In the genomic region with DNA sequence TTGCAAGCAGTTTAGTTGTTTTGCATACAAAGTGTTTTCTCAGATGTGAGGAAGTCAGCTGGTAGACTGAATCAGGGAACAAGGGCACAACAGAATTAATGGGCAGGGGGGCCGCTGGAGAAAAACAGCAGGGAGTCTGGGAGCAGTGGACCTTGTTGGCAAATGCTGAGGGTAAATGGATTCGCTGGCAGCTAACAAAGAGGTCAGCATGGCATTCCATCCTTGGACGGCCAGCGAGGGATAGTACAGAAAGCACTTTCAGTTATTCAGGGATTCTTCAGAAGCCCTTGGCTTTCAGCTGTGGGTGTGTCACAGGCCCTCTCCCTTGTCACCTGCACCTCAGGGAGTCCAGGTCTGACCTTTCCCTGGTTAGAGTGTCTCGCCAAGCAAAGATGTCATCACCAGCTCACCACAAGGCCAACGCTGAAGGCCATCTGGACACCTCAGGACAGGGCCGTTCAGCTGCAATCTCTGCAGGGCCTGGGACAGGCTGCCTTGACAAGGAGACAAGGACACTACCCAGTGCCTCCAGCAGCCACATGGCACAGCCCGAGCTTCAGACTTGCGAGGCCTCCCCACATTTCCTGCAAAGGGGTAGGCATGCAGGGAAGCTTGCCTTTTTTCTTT, we compare ENCODE assay signal across 19 cellular contexts.
A peak's percentile ranks its signal among the peaks of the same experiment; 100 is the strongest.
DNase-seq lines count a peak whose midpoint lies in the region; ATAC-seq and TF ChIP-seq lines count a peak whose summit lies in the region.
"Had no signal": no experiment of that assay in that cellular context is flagged by ENCODE, and none has a peak within 500 bp of the region (broad histone marks: within the 10 kb centered on the region; RNA-seq: fewer than 3 reads in every experiment).

No MANE protein-coding gene starts in this region.

- H3K36me3 ChIP-seq in WERI-Rb-1: no peaks in the 10 kb centered on the region
- no peaks in the 10 kb centered on the region for H3K36me3 ChIP-seq in spleen
- H3K36me3 ChIP-seq: Peyer's patch, SJSA1 had no signal

- H3K4me3 ChIP-seq in right cardiac atrium (ENCODE audit: low read length): no peak overlapping the region
- no peak overlapping the region for H3K4me3 ChIP-seq in WERI-Rb-1 (ENCODE audit: low read depth, low read length)
- no peak overlapping the region for H3K4me3 ChIP-seq in spleen
- H3K4me3 ChIP-seq: Peyer's patch, SJSA1 had no signal

- ATAC-seq in Right ventricle myocardium superior (ENCODE audit: poor library complexity): peak; percentile 27
- ATAC-seq in right cardiac atrium: no peak
- ATAC-seq: CD8-positive, alpha-beta T cell had no signal

- WGBS in right cardiac atrium: 71% methylated on average over 9 of the region's 9 CpGs
- 68 to 81% (median 80%) methylated on average over 9 of the region's 9 CpGs for WGBS in spleen, 5 donors

- DNase-seq in Right ventricle myocardium superior (peak; percentile 30), right cardiac atrium (no peak), WERI-Rb-1 (peak; percentile 63), medulla oblongata (ENCODE audit: extremely low spot score) (peak; percentile 32), spleen (peak; percentile 34), DMS 273 treated with DMSO at 0.1 percent for 48 hours (lab: John Stamatoyannopoulos, UW) (no peak), UCSD-AML1 (lab: John Stamatoyannopoulos, UW; ENCODE audit: unreplicated experiment) (no peak)
- DNase-seq: AML-193; Calu3; CD8-positive, alpha-beta T cell; GDM1; Kasumi-1; NCI-H1694; NCI-H2081; NCI-H2171; NCI-H345; NCI-H524 treated with DMSO at 0.1 percent for 48 hours; Peyer's patch had no signal

- TF ChIP-seq CTCF in WERI-Rb-1 (IDR thresholded peaks at IDR 0.05; ENCODE audit: low read depth, low read length): 0 out of 2 replicates have a peak, but pooled peaks have one; percentile 8
- no peak for TF ChIP-seq CTCF in spleen (IDR thresholded peaks at IDR 0.05 in 8 of 11, conservative IDR thresholded peaks at IDR 0.05 in 3 of 11)

- intact Hi-C loops in Right ventricle myocardium superior (cut with DNase I) (no loop called here), right cardiac atrium (cut with DNase I) (loop anchor here in 1 of 4 donors (10.0 kb wide), 1 partner anchor 85 kb away; no protein-coding TSS in a partner anchor), spleen (cut with DNase I; ENCODE audit: low total_unique reads) (no loop called here)

- no peak for TF ChIP-seq POLR2A in spleen (IDR thresholded peaks at IDR 0.05)

- H3K27ac ChIP-seq in right cardiac atrium (ENCODE audit: low read length) (no peak overlapping the region), WERI-Rb-1 (no peak overlapping the region), spleen (no peak overlapping the region)
- H3K27ac ChIP-seq: Peyer's patch, SJSA1 had no signal

- H3K4me1 ChIP-seq in right cardiac atrium (ENCODE audit: control insufficient read depth, insufficient read depth, low read length): no peaks in the 10 kb centered on the region
- peaks cover 0 to 11% (median 3%) of the 10 kb centered on the region in 6 donors for H3K4me1 ChIP-seq in spleen
- H3K4me1 ChIP-seq: Peyer's patch, SJSA1 had no signal

- H3K27me3 ChIP-seq in right cardiac atrium (ENCODE audit: control insufficient read depth, insufficient read depth) (no peaks in the 10 kb centered on the region), WERI-Rb-1 (ENCODE audit: insufficient read depth, low read depth, severe bottlenecking) (no peaks in the 10 kb centered on the region), spleen (replicated peaks in 1 of 7) (no peaks in the 10 kb centered on the region)
- H3K27me3 ChIP-seq: Peyer's patch, SJSA1 had no signal

- H3K9me3 ChIP-seq in right cardiac atrium (ENCODE audit: control insufficient read depth, low read length) (no peaks in the 10 kb centered on the region), WERI-Rb-1 (ENCODE audit: severe bottlenecking) (peaks cover 6% of the 10 kb centered on the region), spleen (peaks cover 0 to 7% (median 2%) of the 10 kb centered on the region in 8 donors)
- H3K9me3 ChIP-seq: Peyer's patch, SJSA1 had no signal

Comparison
In these comparisons a context has a peak if more than half of its experiments do, and no peak if none do; other contexts are left out.
1. DNase-seq: peak in Right ventricle myocardium superior (single experiment), WERI-Rb-1 (single experiment), medulla oblongata (single experiment) and spleen (single experiment); none in right cardiac atrium (0 of 3), DMS 273 treated with DMSO at 0.1 percent for 48 hours (single experiment) and UCSD-AML1 (single experiment).